ENCODE assay signal across 8 cellular contexts in genomic region chr6:39361657-39362486, GRCh38. TPM values are rescaled to one million over a fixed set of nuclear protein-coding genes. Genes with fewer than 3 reads are reported as not detected.
DNase-seq lines count a peak whose midpoint lies in the region; ATAC-seq and TF ChIP-seq lines count a peak whose summit lies in the region.

No MANE protein-coding gene starts in this region.

- H3K4me1 Mint-ChIP-seq in natural killer cell treated with Interleukin-12 subunit alpha and Interleukin-12 subunit beta and Interleukin-15 and Interleukin-18, amount 100 ng/mL, for 72 hours (ENCODE audit: low read depth in 2 of 2): peaks cover 0 to 2% of the 10 kb centered on the region in 2 donors

- peaks cover 6 to 7% of the 10 kb centered on the region in 2 donors for H3K27me3 Mint-ChIP-seq in natural killer cell treated with Interleukin-12 subunit alpha and Interleukin-12 subunit beta and Interleukin-15 and Interleukin-18, amount 100 ng/mL, for 72 hours

- DNase-seq in 8988T (peak; percentile 62), NCI-H82 (lab: John Stamatoyannopoulos, UW) (peak; percentile 85), activated T-cell treated with anti-CD3 and anti-CD28 coated beads for 1 hour (ENCODE audit: low read depth) (peak; percentile 5), fibroblast of peridontal ligament (ENCODE audit: extremely low read depth) (peak; percentile 68), substantia nigra (lab: John Stamatoyannopoulos, UW) (peak in 44 of 49 donors; percentile 19 to 85 (median 66))
- no peak for DNase-seq in natural killer cell treated with Interleukin-12 subunit alpha and Interleukin-12 subunit beta and Interleukin-15 and Interleukin-18, amount 100 ng/mL, for 72 hours (ENCODE audit: low spot score)

- no peak overlapping the region for H3K4me3 Mint-ChIP-seq in natural killer cell treated with Interleukin-12 subunit alpha and Interleukin-12 subunit beta and Interleukin-15 and Interleukin-18, amount 100 ng/mL, for 72 hours

- H3K36me3 Mint-ChIP-seq in natural killer cell treated with Interleukin-12 subunit alpha and Interleukin-12 subunit beta and Interleukin-15 and Interleukin-18, amount 100 ng/mL, for 72 hours: no peaks in the 10 kb centered on the region

- H3K9me3 Mint-ChIP-seq in natural killer cell treated with Interleukin-12 subunit alpha and Interleukin-12 subunit beta and Interleukin-15 and Interleukin-18, amount 100 ng/mL, for 72 hours: no peaks in the 10 kb centered on the region

- TF ChIP-seq CTCF in GM12874 (IDR thresholded peaks at IDR 0.05; ENCODE audit: insufficient read depth, low read depth, low read length): peak; percentile 92

- no peak overlapping the region for H3K27ac Mint-ChIP-seq in natural killer cell treated with Interleukin-12 subunit alpha and Interleukin-12 subunit beta and Interleukin-15 and Interleukin-18, amount 100 ng/mL, for 72 hours

- peak; percentile 76 for ATAC-seq in HG03565 (IDR thresholded peaks at IDR 0.05; ENCODE audit: unreplicated experiment)
- peak; percentile 62 to 66 for ATAC-seq in natural killer cell treated with Interleukin-12 subunit alpha and Interleukin-12 subunit beta and Interleukin-15 and Interleukin-18, amount 100 ng/mL, for 72 hours

- peak overlapping the region; percentile 11 for H3K27ac ChIP-seq in substantia nigra (ENCODE audit: low read depth, low read length, poor library complexity, severe bottlenecking)

RNA-seq across cellular contexts. Expression of gene KCNK16, which starts 39.4 kb away (rescaled TPM):
- not detected for total RNA-seq in natural killer cell treated with Interleukin-12 subunit alpha and Interleukin-12 subunit beta and Interleukin-15 and Interleukin-18, amount 100 ng/mL, for 72 hours

RNA-seq across cellular contexts. Expression of gene KCNK17, which starts 47.7 kb away (rescaled TPM):
- total RNA-seq in natural killer cell treated with Interleukin-12 subunit alpha and Interleukin-12 subunit beta and Interleukin-15 and Interleukin-18, amount 100 ng/mL, for 72 hours: not detected
